8 cellular contexts compared by ENCODE assay signal in genomic region chr1:7752512-7753417, GRCh38. TPM values are rescaled to one million over a fixed set of nuclear protein-coding genes. Genes with fewer than 3 reads are reported as not detected.
DNase-seq lines count a peak whose midpoint lies in the region; ATAC-seq and TF ChIP-seq lines count a peak whose summit lies in the region.

No MANE protein-coding gene starts in this region.

- no peak overlapping the region for H2AFZ ChIP-seq in neural cell (ENCODE audit: low read depth, low read length)

- H3K4me2 ChIP-seq in neural cell (ENCODE audit: low read length), result no peak overlapping the region

- peak overlapping the region; percentile 21 for H3K9ac ChIP-seq in NT2/D1 (ENCODE audit: insufficient read length, low read depth)
- H3K9ac ChIP-seq in neural cell (ENCODE audit: low read length), result peak overlapping the region; percentile 33

- ATAC-seq in CD4-positive, alpha-beta T cell (ENCODE audit: poor library complexity), result peak; percentile 61
- ATAC-seq in HG03460 (IDR thresholded peaks at IDR 0.05; ENCODE audit: unreplicated experiment), result no peak

- H3K79me2 ChIP-seq in neural cell (replicated peaks; ENCODE audit: insufficient read depth, low read length), result no peaks in the 10 kb centered on the region

- peak overlapping the region; percentile 71 for H3K4me3 Mint-ChIP-seq in CD4-positive, alpha-beta T cell

- H3K9me3 Mint-ChIP-seq in CD4-positive, alpha-beta T cell, result no peaks in the 10 kb centered on the region

- no peak for TF ChIP-seq EP300 in neural cell (conservative IDR thresholded peaks at IDR 0.05; ENCODE audit: poor library complexity, severe bottlenecking)

- no peaks in the 10 kb centered on the region for H3K9me3 ChIP-seq in CD4-positive, alpha-beta T cell (ENCODE audit: control insufficient read depth, low read length)
- H3K9me3 ChIP-seq in NT2/D1 (ENCODE audit: insufficient read depth, low read length) (no peaks in the 10 kb centered on the region), neural cell (ENCODE audit: low read length) (no peaks in the 10 kb centered on the region), tibial artery (no peaks in the 10 kb centered on the region)

- H3F3A ChIP-seq in neural cell (ENCODE audit: insufficient read depth, low read length, poor library complexity, severe bottlenecking), result no peaks in the 10 kb centered on the region

- no peak overlapping the region for H3K27ac ChIP-seq in CD4-positive, alpha-beta T cell (ENCODE audit: low read depth, low read length)
- H3K27ac ChIP-seq in neural cell (ENCODE audit: low read length) (peak overlapping the region; percentile 35), tibial artery (no peak overlapping the region)

- H3K4me3 ChIP-seq in NT2/D1 (ENCODE audit: insufficient read length, low read depth), result no peak overlapping the region
- H3K4me3 ChIP-seq in foreskin fibroblast (ENCODE audit: low read depth in 1 of 2, low read length in 2 of 2), result peak overlapping the region; percentile 15 to 52
- H3K4me3 ChIP-seq in neural cell (ENCODE audit: low read length), result no peak overlapping the region
- H3K4me3 ChIP-seq in tibial artery, result peak overlapping the region; percentile 17 to 45

- peaks cover 32% of the 10 kb centered on the region for H3K4me1 Mint-ChIP-seq in CD4-positive, alpha-beta T cell (ENCODE audit: low read depth)

- TF ChIP-seq RAD21 in neural cell (conservative IDR thresholded peaks at IDR 0.05), result peak; percentile 84

- no peak overlapping the region for H3K27ac Mint-ChIP-seq in CD4-positive, alpha-beta T cell

- TF ChIP-seq CTCF in CD4-positive, alpha-beta T cell (IDR thresholded peaks at IDR 0.05), result peak; percentile 90
- TF ChIP-seq CTCF in foreskin fibroblast (IDR thresholded peaks at IDR 0.05; ENCODE audit: low read depth, low read length) (peak; percentile 81), neural cell (IDR thresholded peaks at IDR 0.05; ENCODE audit: poor library complexity, severe bottlenecking) (peak; percentile 91), tibial artery (IDR thresholded peaks at IDR 0.05) (peak; percentile 78 to 86)

- H3K36me3 ChIP-seq in NT2/D1 (ENCODE audit: insufficient read depth, insufficient read length, low read length), result peaks cover 14% of the 10 kb centered on the region
- H3K36me3 ChIP-seq in neural cell (ENCODE audit: insufficient read depth, low read length), result peaks cover 8% of the 10 kb centered on the region
- peaks cover 0 to 6% (median 0%) of the 10 kb centered on the region in 3 donors for H3K36me3 ChIP-seq in tibial artery

- POLR2A ChIA-PET in CD4-positive, alpha-beta T cell (lab: Charles Lee), result interaction anchor here (0.7 to 2.9 kb wide), 6 partner anchors 8 to 84 kb away, joined by 3 to 22 read pairs (median 5); no protein-coding TSS in a partner anchor

- H3K9me2 ChIP-seq in neural cell (ENCODE audit: insufficient read depth, low read length), result no peaks in the 10 kb centered on the region

- CTCF ChIA-PET in CD4-positive, alpha-beta T cell (lab: Charles Lee), result interaction anchor here (0.9 to 3.9 kb wide), 13 partner anchors 9 to 88 kb away, joined by 3 to 83 read pairs (median 3); no protein-coding TSS in a partner anchor

- H3K27me3 ChIP-seq in CD4-positive, alpha-beta T cell (ENCODE audit: control insufficient read depth, insufficient read depth, low read length), result no peaks in the 10 kb centered on the region
- H3K27me3 ChIP-seq in NT2/D1 (ENCODE audit: insufficient read depth, insufficient read length) (no peaks in the 10 kb centered on the region), neural cell (ENCODE audit: insufficient read depth, low read depth, low read length) (no peaks in the 10 kb centered on the region), tibial artery (no peaks in the 10 kb centered on the region)

- H3K36me3 Mint-ChIP-seq in CD4-positive, alpha-beta T cell (ENCODE audit: low read depth), result no peaks in the 10 kb centered on the region

- peaks cover 12% of the 10 kb centered on the region for H3K27me3 Mint-ChIP-seq in CD4-positive, alpha-beta T cell

- no peaks in the 10 kb centered on the region for H4K20me1 ChIP-seq in neural cell (ENCODE audit: insufficient read depth)

- DNase-seq in CD4-positive, alpha-beta T cell, result peak; percentile 17 to 42 (median 24)
- DNase-seq in HS-5 (ENCODE audit: low read depth) (peak; percentile 43), NT2/D1 (ENCODE audit: low read depth, low spot score) (no peak), foreskin fibroblast (peak; percentile 48 to 84), tibial artery (peak in 1 of 2 donors; percentile 69)
- DNase-seq in activated T-helper 9 cell treated with anti-CD3 and anti-CD28 coated beads, Interleukin-2, amount 50 U/mL, for 16 hours (ENCODE audit: low read depth), result peak; percentile 12

- no peaks in the 10 kb centered on the region for H3K4me1 ChIP-seq in NT2/D1 (ENCODE audit: insufficient read depth, insufficient read length)
- peaks cover 0 to 2% (median 0%) of the 10 kb centered on the region in 4 donors for H3K4me1 ChIP-seq in tibial artery

- intact Hi-C loops in CD4-positive, alpha-beta T cell (cut with DNase I, micrococcal nuclease), result loop anchor here (1.0 to 5.0 kb wide), 2 partner anchors 85 to 150 kb away; no protein-coding TSS in a partner anchor
- intact Hi-C loops in tibial artery (cut with DNase I; ENCODE audit: low total_unique reads), result loop anchor here (1.0 kb wide), 1 partner anchor 82 kb away; no protein-coding TSS in a partner anchor

TF ChIP-seq in neural cell, 6 proteins besides CTCF, POLR2A, EP300 and RAD21:
- TF ChIP-seq, protein P1, sequence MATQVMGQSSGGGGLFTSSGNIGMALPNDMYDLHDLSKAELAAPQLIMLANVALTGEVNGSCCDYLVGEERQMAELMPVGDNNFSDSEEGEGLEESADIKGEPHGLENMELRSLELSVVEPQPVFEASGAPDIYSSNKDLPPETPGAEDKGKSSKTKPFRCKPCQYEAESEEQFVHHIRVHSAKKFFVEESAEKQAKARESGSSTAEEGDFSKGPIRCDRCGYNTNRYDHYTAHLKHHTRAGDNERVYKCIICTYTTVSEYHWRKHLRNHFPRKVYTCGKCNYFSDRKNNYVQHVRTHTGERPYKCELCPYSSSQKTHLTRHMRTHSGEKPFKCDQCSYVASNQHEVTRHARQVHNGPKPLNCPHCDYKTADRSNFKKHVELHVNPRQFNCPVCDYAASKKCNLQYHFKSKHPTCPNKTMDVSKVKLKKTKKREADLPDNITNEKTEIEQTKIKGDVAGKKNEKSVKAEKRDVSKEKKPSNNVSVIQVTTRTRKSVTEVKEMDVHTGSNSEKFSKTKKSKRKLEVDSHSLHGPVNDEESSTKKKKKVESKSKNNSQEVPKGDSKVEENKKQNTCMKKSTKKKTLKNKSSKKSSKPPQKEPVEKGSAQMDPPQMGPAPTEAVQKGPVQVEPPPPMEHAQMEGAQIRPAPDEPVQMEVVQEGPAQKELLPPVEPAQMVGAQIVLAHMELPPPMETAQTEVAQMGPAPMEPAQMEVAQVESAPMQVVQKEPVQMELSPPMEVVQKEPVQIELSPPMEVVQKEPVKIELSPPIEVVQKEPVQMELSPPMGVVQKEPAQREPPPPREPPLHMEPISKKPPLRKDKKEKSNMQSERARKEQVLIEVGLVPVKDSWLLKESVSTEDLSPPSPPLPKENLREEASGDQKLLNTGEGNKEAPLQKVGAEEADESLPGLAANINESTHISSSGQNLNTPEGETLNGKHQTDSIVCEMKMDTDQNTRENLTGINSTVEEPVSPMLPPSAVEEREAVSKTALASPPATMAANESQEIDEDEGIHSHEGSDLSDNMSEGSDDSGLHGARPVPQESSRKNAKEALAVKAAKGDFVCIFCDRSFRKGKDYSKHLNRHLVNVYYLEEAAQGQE (IDR thresholded peaks at IDR 0.05; ENCODE audit: borderline replicate concordance), result no peak
- TF ChIP-seq SMC3 (conservative IDR thresholded peaks at IDR 0.05; ENCODE audit: poor library complexity) (peak; percentile 95), TAF1 (IDR thresholded peaks at IDR 0.05; ENCODE audit: low read depth) (no peak), MXI1 (conservative IDR thresholded peaks at IDR 0.05; ENCODE audit: poor library complexity, severe bottlenecking) (peak; percentile 30)

RNA-seq across cellular contexts. Expression of gene VAMP3, which starts 18.3 kb away (rescaled TPM):
- total RNA-seq in CD4-positive, alpha-beta T cell, result 10 to 100 TPM; 76.9 to 87.7 TPM
- polyA plus RNA-seq in neural cell, result 20.2 and 22.1 TPM in 2 replicates
- 19.5 and 29.5 TPM in 2 replicates for polyA minus RNA-seq in neural cell

RNA-seq across cellular contexts. Expression of gene PER3, which starts 31.3 kb away (rescaled TPM):
- 10 to 100 TPM; 10.1 to 11.4 TPM for total RNA-seq in CD4-positive, alpha-beta T cell
- 0.64 and 0.84 TPM in 2 replicates for polyA plus RNA-seq in neural cell
- 1.7 and 2.4 TPM in 2 replicates for polyA minus RNA-seq in neural cell

Comparison
In these comparisons a context has a peak if more than half of its experiments do, and no peak if none do; other contexts are left out.
1. H3K4me3 ChIP-seq: peak in foreskin fibroblast (2 of 2) and tibial artery (2 of 2); none in NT2/D1 (single experiment) and neural cell (single experiment).
2. Peak in every context shown above with its lines, with median percentiles within 50 percentile points of each other: CTCF ChIP-seq.